ENCODE assay signal across 13 cellular contexts in genomic region chr12:92785563-92785950, GRCh38.
"Had no signal": no experiment of that assay in that cellular context is flagged by ENCODE, and none has a peak within 500 bp of the region (broad histone marks: within the 10 kb centered on the region; RNA-seq: fewer than 3 reads in every experiment).

No MANE protein-coding gene starts in this region.

- H3K9me3 Mint-ChIP-seq: stimulated activated naive CD8-positive, alpha-beta T cell treated with anti-CD3 and anti-CD28 coated beads, Interleukin-15, Interleukin-2, amounts not matched to agents 100 ng/mL and 50 ng/mL, for 24 hours had no signal

- H3K9me3 ChIP-seq: neutrophil, suprapubic skin, upper lobe of left lung had no signal

- H3K27ac ChIP-seq: neutrophil, suprapubic skin, upper lobe of left lung, VCaP had no signal

- H3K4me3 Mint-ChIP-seq: naive thymus-derived CD8-positive, alpha-beta T cell; stimulated activated naive CD8-positive, alpha-beta T cell treated with anti-CD3 and anti-CD28 coated beads, Interleukin-15, Interleukin-2, amounts not matched to agents 100 ng/mL and 50 ng/mL, for 24 hours; T-cell had no signal

- H3K27ac Mint-ChIP-seq: activated T-helper 2 cell treated with anti-CD3 and anti-CD28 coated beads, Interferon-gamma antibody, Interleukin-2, Interleukin-4, amounts not matched to agents 10 μg/mL and 5 μg/mL and 100 μg/mL, durations not matched to agents 14 hours and 24 hours and 36 hours; stimulated activated naive CD8-positive, alpha-beta T cell treated with anti-CD3 and anti-CD28 coated beads, Interleukin-15, Interleukin-2, amounts not matched to agents 100 ng/mL and 50 ng/mL, for 24 hours had no signal

- H3K4me1 ChIP-seq: upper lobe of left lung had no signal

- DNase-seq: activated CD4-positive, alpha-beta T cell treated with anti-CD3 and anti-CD28 coated beads for 1 hour; activated CD4-positive, alpha-beta T cell treated with anti-CD3 and anti-CD28 coated beads, Interleukin-2, amount 50 U/mL, for 48 hours; activated naive CD4-positive, alpha-beta T cell treated with anti-CD3 and anti-CD28 coated beads, Interleukin-2, amount 50 U/mL, for 16 hours; left colon; posterior cingulate gyrus; upper lobe of left lung had no signal

- H3K27me3 Mint-ChIP-seq: naive thymus-derived CD8-positive, alpha-beta T cell; stimulated activated naive CD8-positive, alpha-beta T cell treated with anti-CD3 and anti-CD28 coated beads, Interleukin-15, Interleukin-2, amounts not matched to agents 100 ng/mL and 50 ng/mL, for 24 hours; T-cell had no signal

- H3K4me3 ChIP-seq: suprapubic skin, upper lobe of left lung had no signal

- H3K27me3 ChIP-seq: neutrophil, suprapubic skin, upper lobe of left lung had no signal
